In genomic region chr13:46668302-46668720, GRCh38 we compare ENCODE assay signal across 10 cellular contexts.
DNase-seq lines count a peak whose midpoint lies in the region; ATAC-seq, FAIRE-seq and TF ChIP-seq lines count a peak whose summit lies in the region.
"Had no signal": no experiment of that assay in that cellular context is flagged by ENCODE, and none has a peak within 500 bp of the region (broad histone marks: within the 10 kb centered on the region; RNA-seq: fewer than 3 reads in every experiment).

No MANE protein-coding gene starts in this region.

- CTCF ChIA-PET in AG04450 (lab: Charles Lee), result interaction anchor here (0.7 to 1.5 kb wide), 3 partner anchors 24 to 116 kb away, joined by 3 to 5 read pairs (median 4); no protein-coding TSS in a partner anchor

- TF ChIP-seq POLR2A in transverse colon (IDR thresholded peaks at IDR 0.05), result no peak

- H3K9me3 ChIP-seq in AG04450 (ENCODE audit: control insufficient read depth, insufficient read depth, low read length) (no peaks in the 10 kb centered on the region), transverse colon (no peaks in the 10 kb centered on the region)
- H3K9me3 ChIP-seq: tibial artery had no signal

- no peak for FAIRE-seq in D721Med (lab: Jason Lieb, UNC)
- FAIRE-seq: colon had no signal

- intact Hi-C loops in transverse colon (cut with DNase I; ENCODE audit: low total_unique reads), result no loop called here

- ATAC-seq in GM18867 (IDR thresholded peaks at IDR 0.05; ENCODE audit: unreplicated experiment), result peak; percentile 14
- peak; percentile 28 for ATAC-seq in HG03432 (IDR thresholded peaks at IDR 0.05; ENCODE audit: unreplicated experiment)
- ATAC-seq in HG03025 (IDR thresholded peaks at IDR 0.05; ENCODE audit: low FRiP score, unreplicated experiment), result no peak

- H3K36me3 ChIP-seq in transverse colon, result no peaks in the 10 kb centered on the region

- H3K27me3 ChIP-seq in AG04450 (ENCODE audit: control insufficient read depth, insufficient read depth, low read length), result no peaks in the 10 kb centered on the region
- no peaks in the 10 kb centered on the region for H3K27me3 ChIP-seq in transverse colon
- H3K27me3 ChIP-seq: tibial artery had no signal

- 50% methylated on average over 3 of the region's 3 CpGs; no CpG with 5 or more reads in 1 of the 2 donors for WGBS in transverse colon (ENCODE audit: low coverage in 1 of 2), 2 donors

- peak overlapping the region; percentile 43 for H3K4me3 ChIP-seq in AG04450 (ENCODE audit: low read depth, low read length)
- peak overlapping the region in 1 of 4 donors; percentile 11 for H3K4me3 ChIP-seq in transverse colon

- H3K27ac ChIP-seq in AG04450 (ENCODE audit: low read depth, low read length) (peak overlapping the region; percentile 77), transverse colon (peak overlapping the region; percentile 43 to 82 (median 66))

- POLR2A ChIA-PET in AG04450 (lab: Yijun Ruan, JAX), result interaction anchor here (0.7 kb wide), 1 partner anchor 11 kb away, joined by 4 read pairs; no protein-coding TSS in a partner anchor

- no peak for TF ChIP-seq EP300 in transverse colon (IDR thresholded peaks at IDR 0.05; ENCODE audit: low read depth)

- in situ Hi-C loops in transverse colon (cut with MboI; ENCODE audit: low pct_ligation_motif_present in 1 of 4, low pct_unique_long_range_greater_than_20kb in 1 of 4, low sequenced_read_pairs in 3 of 4), result no loop called here

- DNase-seq in AG04450 (ENCODE audit: low read depth, low spot score), result peak; percentile 76
- DNase-seq in amniotic epithelial cell (ENCODE audit: low read depth), result peak; percentile 78
- peak; percentile 93 for DNase-seq in iris pigment epithelial cell (ENCODE audit: low read depth)
- DNase-seq in transverse colon, result no peak
- no peak for DNase-seq in D721Med (ENCODE audit: insufficient read length, low spot score)

- TF ChIP-seq CTCF in AG04450 (IDR thresholded peaks at IDR 0.05; ENCODE audit: low read depth, low read length) (no peak), transverse colon (IDR thresholded peaks at IDR 0.05) (no peak), D721Med (IDR thresholded peaks at IDR 0.05; ENCODE audit: insufficient read depth, missing control alignments) (no peak)

- peaks cover 21 to 56% (median 35%) of the 10 kb centered on the region in 4 donors for H3K4me1 ChIP-seq in transverse colon

Comparison
In these comparisons a context has a peak if more than half of its experiments do, and no peak if none do; other contexts are left out.
1. DNase-seq: peak in AG04450 (single experiment), amniotic epithelial cell (single experiment) and iris pigment epithelial cell (single experiment); none in transverse colon (single experiment) and D721Med (single experiment).